29 cellular contexts compared by ENCODE assay signal in the genomic region with DNA sequence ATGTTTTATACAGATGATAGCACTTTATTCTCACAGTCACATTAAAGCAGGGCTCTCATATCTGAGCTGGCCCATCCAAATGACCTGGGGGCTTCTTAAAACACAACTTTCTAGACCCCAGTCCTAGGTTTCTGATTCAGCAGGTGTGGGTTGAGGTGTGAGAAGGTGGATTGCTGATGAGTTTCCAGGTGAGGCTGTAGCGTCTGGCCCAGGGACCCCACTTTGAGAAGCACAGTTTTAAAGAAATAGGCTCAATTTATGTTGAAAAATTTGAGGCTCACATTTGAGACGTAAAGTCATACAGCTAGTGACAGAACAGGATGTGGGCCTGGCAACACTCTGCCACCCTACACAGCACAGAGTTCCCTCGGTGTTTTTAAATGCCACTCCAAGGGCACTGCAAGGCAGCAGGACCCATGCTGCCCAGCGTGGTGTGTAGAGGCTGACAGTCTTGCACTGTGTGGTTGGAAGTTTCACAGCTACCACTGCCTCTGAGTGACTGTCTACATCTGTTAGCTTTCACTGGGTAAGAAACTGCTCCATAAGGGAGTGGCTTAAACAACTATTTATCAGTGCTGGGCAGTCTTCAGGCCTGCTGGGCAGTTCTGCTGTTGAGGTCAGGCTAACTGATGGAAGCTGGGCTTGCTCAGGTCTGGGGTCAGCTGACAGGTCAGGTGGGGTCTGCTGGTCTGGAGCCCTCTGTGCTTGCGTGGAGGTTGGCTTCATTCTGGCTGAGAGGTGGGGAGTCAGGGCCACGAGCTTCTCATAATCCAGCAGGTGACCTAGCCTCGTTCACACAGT.
DNase-seq lines count a peak whose midpoint lies in the region; ATAC-seq, FAIRE-seq and TF ChIP-seq lines count a peak whose summit lies in the region.
"Had no signal": no experiment of that assay in that cellular context is flagged by ENCODE, and none has a peak within 500 bp of the region (broad histone marks: within the 10 kb centered on the region; RNA-seq: fewer than 3 reads in every experiment).

No MANE protein-coding gene starts in this region.

- TF ChIP-seq CTCF in DND-41 (IDR thresholded peaks at IDR 0.05; ENCODE audit: borderline replicate concordance, extremely low read depth, low read length, poor library complexity, severe bottlenecking) (no peak), K562 (IDR thresholded peaks at IDR 0.05 in 2 of 3, conservative IDR thresholded peaks at IDR 0.05 in 1 of 3; ENCODE audit: insufficient read depth in 2 of 3, low read depth in 1 of 3, low read length in 3 of 3) (no peak), liver (IDR thresholded peaks at IDR 0.05; ENCODE audit: low read depth, low read length, missing input control) (no peak)

- no peaks in the 10 kb centered on the region for H4K20me1 ChIP-seq in DND-41 (ENCODE audit: insufficient read depth, low read length)
- no peaks in the 10 kb centered on the region; the same call in 1 of the 2 replicates for H4K20me1 ChIP-seq in K562 (replicated peaks; ENCODE audit: control insufficient read depth, insufficient read depth, low read length)
- H4K20me1 ChIP-seq: BLaER1 had no signal

- no peaks in the 10 kb centered on the region for H3K36me3 ChIP-seq in DND-41 (ENCODE audit: insufficient read depth, low read length)
- H3K36me3 ChIP-seq in K562 (ENCODE audit: control insufficient read depth, insufficient read depth, low read length), result no peaks in the 10 kb centered on the region
- no peaks in the 10 kb centered on the region for H3K36me3 ChIP-seq in liver (ENCODE audit: control insufficient read depth in 4 of 4, insufficient read depth in 3 of 4, low read depth in 1 of 4, low read length in 3 of 4)
- H3K36me3 ChIP-seq in stomach smooth muscle (ENCODE audit: control insufficient read depth in 2 of 2, insufficient read depth in 2 of 2, low read length in 2 of 2), result no peaks in the 10 kb centered on the region
- H3K36me3 ChIP-seq: BLaER1, brain microvascular endothelial cell had no signal

- 0% methylated on average over 7 of the region's 7 CpGs for WGBS in K562 (ENCODE audit: insufficient coverage, low coverage, missing lambda C conversion rate)
- 79% methylated on average over 7 of the region's 7 CpGs for WGBS in liver

- no peak for TF ChIP-seq EP300 in K562 (IDR thresholded peaks at IDR 0.05; ENCODE audit: low read length)

- FAIRE-seq in K562 (lab: Jason Lieb, UNC), result no peak

- no peaks in the 10 kb centered on the region for H3K9me3 ChIP-seq in DND-41 (ENCODE audit: insufficient read depth, low read length, severe bottlenecking)
- H3K9me3 ChIP-seq in K562 (replicated peaks; ENCODE audit: control insufficient read depth, insufficient read depth, low read depth, low read length), result no peaks in the 10 kb centered on the region
- H3K9me3 ChIP-seq in liver (ENCODE audit: control insufficient read depth in 4 of 4, low read length in 3 of 4), result no peaks in the 10 kb centered on the region
- H3K9me3 ChIP-seq in stomach smooth muscle (ENCODE audit: control insufficient read depth in 2 of 2, low read length in 2 of 2), result no peaks in the 10 kb centered on the region
- H3K9me3 ChIP-seq: BLaER1, testis had no signal

- intact Hi-C loops in K562 (cut with micrococcal nuclease), result no loop called here

- H3K79me2 ChIP-seq in DND-41 (ENCODE audit: insufficient read depth, low read length) (no peaks in the 10 kb centered on the region), K562 (ENCODE audit: control insufficient read depth, insufficient read depth, low read length) (no peaks in the 10 kb centered on the region)

- TF ChIP-seq POLR2A in K562 (conservative IDR thresholded peaks at IDR 0.05), result no peak

- H3K4me1 ChIP-seq in DND-41 (ENCODE audit: insufficient read depth, low read length) (no peaks in the 10 kb centered on the region), K562 (replicated peaks in 1 of 2; ENCODE audit: control insufficient read depth in 2 of 2, insufficient read depth in 2 of 2, low read length in 2 of 2) (no peaks in the 10 kb centered on the region), liver (ENCODE audit: control insufficient read depth in 4 of 4, insufficient read depth in 4 of 4, low read length in 3 of 4) (peaks cover 0 to 25% (median 17%) of the 10 kb centered on the region in 4 donors), stomach smooth muscle (ENCODE audit: control insufficient read depth, insufficient read depth, low read length) (peaks cover 46% of the 10 kb centered on the region)
- H3K4me1 ChIP-seq: BLaER1 had no signal

- TF ChIP-seq RAD21 in K562 (CRISPR knock-in tag; conservative IDR thresholded peaks at IDR 0.05 in 1 of 2, IDR thresholded peaks at IDR 0.05 in 1 of 2) (no peak), liver (IDR thresholded peaks at IDR 0.05) (no peak)

- CTCF ChIA-PET in K562 (lab: Yijun Ruan, JAX; ENCODE audit: low intra/inter-chr PET ratio), result no interaction called here

- POLR2A ChIA-PET in K562 (lab: Yijun Ruan, JAX), result interaction anchor here (0.6 kb wide), 1 partner anchor 65 kb away, joined by 3 read pairs; no protein-coding TSS in a partner anchor

- BruUV-seq in K562 (replicated peaks; lab: Mats Ljungman, UMichigan), result no TSS peak

- H2AFZ ChIP-seq in DND-41 (ENCODE audit: low read depth, low read length) (no peak overlapping the region), K562 (ENCODE audit: low read depth, low read length) (no peak overlapping the region)

- ATAC-seq in DND-41 (ENCODE audit: insufficient read depth, low read depth), result peak; percentile 44; the same call in 1 of the 3 replicates
- ATAC-seq in K562, result peak; percentile 31; the same call in 1 of the 3 replicates
- ATAC-seq in HG02884 (IDR thresholded peaks at IDR 0.05; ENCODE audit: unreplicated experiment), result no peak

- no peaks in the 10 kb centered on the region for H3K27me3 ChIP-seq in DND-41 (ENCODE audit: insufficient read depth, low read length, poor library complexity)
- H3K27me3 ChIP-seq in K562 (ENCODE audit: control insufficient read depth in 2 of 2, insufficient read depth in 2 of 2, low read length in 2 of 2), result peaks cover 0 to 6% of the 10 kb centered on the region in 2 experiments; a peak in 1 of 5 replicates
- H3K27me3 ChIP-seq in liver (ENCODE audit: control insufficient read depth in 4 of 4, insufficient read depth in 4 of 4, low read length in 3 of 4), result no peaks in the 10 kb centered on the region
- no peaks in the 10 kb centered on the region for H3K27me3 ChIP-seq in stomach smooth muscle (ENCODE audit: control insufficient read depth in 1 of 2, insufficient read depth in 2 of 2, low read length in 2 of 2)
- H3K27me3 ChIP-seq: BLaER1, brain microvascular endothelial cell, testis had no signal

- H3K4me2 ChIP-seq in DND-41 (ENCODE audit: insufficient read depth, low read length) (no peak overlapping the region), K562 (ENCODE audit: insufficient read depth, low read length) (no peak overlapping the region)
- H3K4me2 ChIP-seq: BLaER1 had no signal

- in situ Hi-C loops in K562 (cut with MboI), result no loop called here

- no peak for DNase-seq in DND-41
- no peak for DNase-seq in K562 (ENCODE audit: extremely low read depth in 1 of 4, low spot score in 3 of 4)
- no peak for DNase-seq in activated CD4-positive, alpha-beta T cell treated with anti-CD3 and anti-CD28 coated beads, Interleukin-2, amount 50 U/mL, for 4 hours
- no peak for DNase-seq in DMS79 treated with DMSO at 0.1 percent for 48 hours (lab: John Stamatoyannopoulos, UW)
- DNase-seq: ACHN; activated CD4-positive, alpha-beta T cell treated with anti-CD3 and anti-CD28 coated beads for 48 hours; activated gamma-delta T cell; activated T-cell treated with anti-CD3 and anti-CD28 coated beads, Interleukin-2, amount 50 U/mL, for 1 hour; brain microvascular endothelial cell; DMS53; foreskin fibroblast; GDM1; GOT3; mesendoderm; naive B cell; NCI-H1092; NCI-H187; NCI-H2171 treated with DMSO at 0.1 percent for 48 hours; NCI-H510A treated with DMSO at 0.1 percent for 48 hours; occipital lobe; SIG-M5; SW 1271; T-helper 9 cell; testis had no signal

- no peak overlapping the region for H3K27ac ChIP-seq in DND-41 (ENCODE audit: low read length)
- H3K27ac ChIP-seq in K562 (ENCODE audit: extremely low read depth, low read depth, low read length), result no peak overlapping the region
- H3K27ac ChIP-seq in liver (ENCODE audit: low read depth in 1 of 2, low read length in 2 of 2), result peak overlapping the region; percentile 33 to 78
- H3K27ac ChIP-seq in stomach smooth muscle (ENCODE audit: low read length), result peak overlapping the region; percentile 75
- H3K27ac ChIP-seq: BLaER1, brain microvascular endothelial cell, testis, VCaP had no signal

- H3K9me1 ChIP-seq in K562 (ENCODE audit: control insufficient read depth, insufficient read depth, low read length), result no peaks in the 10 kb centered on the region

- H3K4me3 ChIP-seq in DND-41 (ENCODE audit: low read depth in 1 of 2, low read length in 2 of 2), result no peak overlapping the region
- H3K4me3 ChIP-seq in K562, result no peak overlapping the region
- no peak overlapping the region for H3K4me3 ChIP-seq in liver (ENCODE audit: low read depth in 1 of 3, low read length in 3 of 3)
- H3K4me3 ChIP-seq in stomach smooth muscle (ENCODE audit: low read length in 2 of 2), result peak overlapping the region in 1 of 2 donors; percentile 40
- H3K4me3 ChIP-seq: BLaER1, testis had no signal

- no peak overlapping the region for H3K9ac ChIP-seq in DND-41 (ENCODE audit: low read depth, low read length)
- no peak overlapping the region for H3K9ac ChIP-seq in K562 (ENCODE audit: insufficient read depth in 1 of 2, low read depth in 2 of 2, low read length in 2 of 2)
- no peak overlapping the region for H3K9ac ChIP-seq in liver (ENCODE audit: low read depth in 1 of 2, low read length in 2 of 2)
- H3K9ac ChIP-seq in stomach smooth muscle (ENCODE audit: low read length in 2 of 2), result peak overlapping the region in 1 of 2 donors; percentile 14
- H3K9ac ChIP-seq: BLaER1 had no signal

TF ChIP-seq in K562, 482 proteins besides CTCF, POLR2A, EP300 and RAD21:
- TF ChIP-seq LEF1 (IDR thresholded peaks at IDR 0.05), result no peak
- no peak for TF ChIP-seq SMC3 (conservative IDR thresholded peaks at IDR 0.05; ENCODE audit: insufficient read depth, low read depth, low read length)
- TF ChIP-seq ZNF274 (IDR thresholded peaks at IDR 0.05; ENCODE audit: borderline replicate concordance, low read depth, low read length), result no peak
- no peak for TF ChIP-seq KLF16 (IDR thresholded peaks at IDR 0.05)
- no peak for TF ChIP-seq PPARD (CRISPR knock-in tag; IDR thresholded peaks at IDR 0.05)

TF ChIP-seq in liver, 16 proteins besides CTCF, POLR2A, EP300 and RAD21 (continues in another document):
- TF ChIP-seq YY1 (IDR thresholded peaks at IDR 0.05), result no peak
- no peak for TF ChIP-seq RXRA (IDR thresholded peaks at IDR 0.05)
- TF ChIP-seq EGR1 (IDR thresholded peaks at IDR 0.05; ENCODE audit: low read depth in 2 of 2), result no peak
- no peak for TF ChIP-seq FOXA1 (IDR thresholded peaks at IDR 0.05)
- TF ChIP-seq TAF1 (conservative IDR thresholded peaks at IDR 0.05), result no peak
- TF ChIP-seq, protein P1, sequence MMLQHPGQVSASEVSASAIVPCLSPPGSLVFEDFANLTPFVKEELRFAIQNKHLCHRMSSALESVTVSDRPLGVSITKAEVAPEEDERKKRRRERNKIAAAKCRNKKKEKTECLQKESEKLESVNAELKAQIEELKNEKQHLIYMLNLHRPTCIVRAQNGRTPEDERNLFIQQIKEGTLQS (IDR thresholded peaks at IDR 0.05), result no peak
- TF ChIP-seq HNF4G (IDR thresholded peaks at IDR 0.05), result no peak
- no peak for TF ChIP-seq GABPA (IDR thresholded peaks at IDR 0.05 in 1 of 2, conservative IDR thresholded peaks at IDR 0.05 in 1 of 2)
- no peak for TF ChIP-seq SP1 (IDR thresholded peaks at IDR 0.05)

Comparison
In these comparisons a context has a peak if more than half of its experiments do, and no peak if none do; other contexts are left out.
1. H3K27ac ChIP-seq: peak in liver (2 of 2) and stomach smooth muscle (single experiment); none in DND-41 (single experiment) and K562 (single experiment).